Comparison of ENCODE assay signal across 8 cellular contexts in the genomic region with DNA sequence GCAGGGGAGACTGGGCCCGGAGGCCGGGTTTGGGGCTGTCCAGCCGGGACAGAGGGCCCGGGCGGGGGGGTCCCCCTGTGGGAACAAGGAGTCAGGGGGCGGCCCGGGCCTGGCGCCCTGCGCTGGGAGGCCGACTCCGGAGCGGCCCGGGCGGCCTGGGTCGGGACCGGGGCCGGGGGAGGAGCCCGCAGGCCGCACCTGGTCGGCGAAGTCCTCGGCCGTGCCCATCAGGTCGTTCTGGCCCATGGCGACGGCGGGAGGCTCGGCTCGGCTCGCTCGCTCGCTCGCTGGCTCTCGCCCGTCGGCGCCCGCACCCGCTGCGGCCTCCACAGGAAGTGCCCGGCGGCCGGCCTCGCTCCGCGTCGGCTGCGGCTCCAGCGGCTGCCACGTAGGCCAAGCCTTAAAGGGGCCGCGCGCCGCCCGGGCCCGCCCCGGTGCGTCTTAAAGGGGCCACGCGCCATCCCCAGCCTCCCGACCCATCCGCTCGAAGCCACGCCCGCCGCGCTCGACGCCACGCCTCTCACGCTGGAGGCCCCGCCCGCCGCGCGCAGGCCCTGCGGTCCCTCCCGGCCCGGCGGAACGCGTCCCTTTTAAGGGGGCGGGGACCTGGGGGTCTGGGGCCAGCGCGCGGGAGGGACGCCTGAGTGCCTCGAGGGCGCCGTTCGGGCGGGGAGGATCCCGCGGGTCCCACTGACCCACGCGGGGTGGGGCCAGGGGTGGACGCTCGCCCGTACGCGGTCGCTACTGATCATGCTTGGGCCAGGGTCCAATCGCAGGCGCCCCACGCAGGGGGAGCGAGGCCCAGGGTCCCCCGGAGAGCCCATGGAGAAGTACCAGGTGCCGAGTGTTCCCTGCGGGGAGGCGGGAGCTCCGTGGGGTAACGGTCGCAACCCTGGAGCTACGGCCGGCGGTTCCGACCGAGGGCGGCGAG. TPM values are rescaled to one million over a fixed set of nuclear protein-coding genes. Genes with fewer than 3 reads are reported as not detected.
A peak's percentile ranks its signal among the peaks of the same experiment; 100 is the strongest.
DNase-seq lines count a peak whose midpoint lies in the region; ATAC-seq and TF ChIP-seq lines count a peak whose summit lies in the region.

A gene (plus strand): TSS at position 643 of the 931 bp plus-strand sequence. CDS start 108 bp downstream, at position 751.
A gene (minus strand): TSS at position 337 of the 931 bp plus-strand sequence. CDS start 91 bp downstream, at position 246.

- H3K27ac ChIP-seq in colonic mucosa, result peak within 1 kb of the TSS; percentile 95

- H3K36me3 Mint-ChIP-seq in activated CD4-positive, alpha-beta T cell treated with anti-CD3 and anti-CD28 coated beads, Interleukin-2, amount 10 ng/mL, durations not matched to agents 24 days and 14 days (ENCODE audit: low read depth), result peaks cover 35% of the 10 kb centered on the region

- peaks cover 42% of the 10 kb centered on the region for H3K4me1 Mint-ChIP-seq in activated CD4-positive, alpha-beta T cell treated with anti-CD3 and anti-CD28 coated beads, Interleukin-2, amount 10 ng/mL, durations not matched to agents 24 days and 14 days

- H3K4me3 Mint-ChIP-seq in activated CD4-positive, alpha-beta T cell treated with anti-CD3 and anti-CD28 coated beads, Interleukin-2, amount 10 ng/mL, durations not matched to agents 24 days and 14 days, result peak within 1 kb of the TSS; percentile 99

- no peaks in the 10 kb centered on the region for H3K36me3 ChIP-seq in colonic mucosa

- peak within 1 kb of the TSS; percentile 73 for H3K4me3 ChIP-seq in colonic mucosa

- no peaks in the 10 kb centered on the region for H3K9me3 Mint-ChIP-seq in activated CD4-positive, alpha-beta T cell treated with anti-CD3 and anti-CD28 coated beads, Interleukin-2, amount 10 ng/mL, durations not matched to agents 24 days and 14 days

- peaks cover 7% of the 10 kb centered on the region for H3K27me3 Mint-ChIP-seq in activated CD4-positive, alpha-beta T cell treated with anti-CD3 and anti-CD28 coated beads, Interleukin-2, amount 10 ng/mL, durations not matched to agents 24 days and 14 days

- peak; percentile 93 for ATAC-seq in GM19372 (IDR thresholded peaks at IDR 0.05; ENCODE audit: low read depth, unreplicated experiment)
- ATAC-seq in HG03520 (IDR thresholded peaks at IDR 0.05; ENCODE audit: unreplicated experiment), result peak; percentile 84
- peak; percentile 91 for ATAC-seq in left lobe of liver

- peak within 1 kb of the TSS; percentile 94 to 98 for H3K9ac ChIP-seq in colonic mucosa (ENCODE audit: low read depth in 2 of 2, low read length in 2 of 2)

- intact Hi-C loops in activated CD4-positive, alpha-beta T cell treated with anti-CD3 and anti-CD28 coated beads, Interleukin-2, amount 10 ng/mL, durations not matched to agents 24 days and 14 days (cut with micrococcal nuclease), result loop anchor here (1.0 kb wide), 4 partner anchors 28 to 83 kb away; a partner anchor contains a TSS
- intact Hi-C loops in colonic mucosa (cut with DNase I), result no loop called here

- DNase-seq in C1 segment of cervical spinal cord (lab: John Stamatoyannopoulos, UW) (peak; percentile 39 to 96 (median 87)), NCI-H526 (lab: John Stamatoyannopoulos, UW) (peak; percentile 65 to 95), colonic mucosa (peak; percentile 97), left lobe of liver (ENCODE audit: low spot score) (peak; percentile 98)
- DNase-seq in activated CD4-positive, alpha-beta T cell treated with anti-CD3 and anti-CD28 coated beads, Interleukin-2, amount 10 ng/mL, durations not matched to agents 24 days and 14 days, result peak; percentile 100
- DNase-seq in stimulated activated CD4-positive, alpha-beta T cell treated with anti-CD3 and anti-CD28 coated beads, Interleukin-1b, Interleukin-23, amount 100 ng/mL, for 48 hours, result peak; percentile 95

- no peaks in the 10 kb centered on the region for H3K9me3 ChIP-seq in colonic mucosa

- no peak for TF ChIP-seq CTCF in colonic mucosa (IDR thresholded peaks at IDR 0.05)

- H3K27me3 ChIP-seq in colonic mucosa, result no peaks in the 10 kb centered on the region

- peaks cover 15% of the 10 kb centered on the region for H3K4me1 ChIP-seq in colonic mucosa

- H3K27ac Mint-ChIP-seq in activated CD4-positive, alpha-beta T cell treated with anti-CD3 and anti-CD28 coated beads, Interleukin-2, amount 10 ng/mL, durations not matched to agents 24 days and 14 days, result peak within 1 kb of the TSS; percentile 97

RNA-seq across cellular contexts. Expression of the first gene that starts in this region (rescaled TPM):
- total RNA-seq in activated CD4-positive, alpha-beta T cell treated with anti-CD3 and anti-CD28 coated beads, Interleukin-2, amount 10 ng/mL, durations not matched to agents 24 days and 14 days, result 0.16 and 0.33 TPM in 2 replicates
- under 1 TPM in 1 of 2 donors, not detected in 1; 0.45 TPM for total RNA-seq in colonic mucosa
- 0.83 TPM for total RNA-seq in left lobe of liver

RNA-seq across cellular contexts. Expression of the second gene that starts in this region (rescaled TPM):
- 235 and 240 TPM in 2 replicates for total RNA-seq in activated CD4-positive, alpha-beta T cell treated with anti-CD3 and anti-CD28 coated beads, Interleukin-2, amount 10 ng/mL, durations not matched to agents 24 days and 14 days
- total RNA-seq in colonic mucosa (100 to 1,000 TPM; 176 to 267 TPM), left lobe of liver (225 TPM)

Comparison
In these comparisons a context has a peak if more than half of its experiments do, and no peak if none do; other contexts are left out.
1. Peak in every context shown above with its lines: DNase-seq, ATAC-seq, H3K4me3 ChIP-seq and H3K27ac ChIP-seq.